ENCODE assay signal across 8 cellular contexts in genomic region chr4:139557506-139558110, GRCh38. TPM values are rescaled to one million over a fixed set of nuclear protein-coding genes. Genes with fewer than 3 reads are reported as not detected.
DNase-seq lines count a peak whose midpoint lies in the region; ATAC-seq and TF ChIP-seq lines count a peak whose summit lies in the region.

No MANE protein-coding gene starts in this region.

- H3K27ac ChIP-seq in lower lobe of right lung, result peak overlapping the region; percentile 99
- peak overlapping the region; percentile 97 to 99 (median 98) for H3K27ac ChIP-seq in upper lobe of left lung

- TF ChIP-seq POLR2A in upper lobe of left lung (IDR thresholded peaks at IDR 0.05), result no peak

- H3K9me3 Mint-ChIP-seq in activated naive CD4-positive, alpha-beta T cell treated with anti-CD3 and anti-CD28 coated beads, Interleukin-2, amount 50 U/mL, for 72 hours, result no peaks in the 10 kb centered on the region

- no peak for ATAC-seq in activated naive CD4-positive, alpha-beta T cell treated with anti-CD3 and anti-CD28 coated beads, Interleukin-2, amount 50 U/mL, for 72 hours
- ATAC-seq in lower lobe of right lung (no peak), upper lobe of left lung (ENCODE audit: low FRiP score in 2 of 2) (no peak), HG03196 (IDR thresholded peaks at IDR 0.05; ENCODE audit: unreplicated experiment) (no peak)

- H3K36me3 Mint-ChIP-seq in activated naive CD4-positive, alpha-beta T cell treated with anti-CD3 and anti-CD28 coated beads, Interleukin-2, amount 50 U/mL, for 72 hours, result peaks cover 5 to 19% of the 10 kb centered on the region in 2 donors

- no peaks in the 10 kb centered on the region for H3K36me3 ChIP-seq in lower lobe of right lung
- H3K36me3 ChIP-seq in upper lobe of left lung, result no peaks in the 10 kb centered on the region

- H3K27me3 ChIP-seq in lower lobe of right lung (ENCODE audit: low read depth) (no peaks in the 10 kb centered on the region), upper lobe of left lung (no peaks in the 10 kb centered on the region)

- 23 to 40% methylated on average over 3 of the region's 3 CpGs for WGBS in upper lobe of left lung, 2 donors

- TF ChIP-seq CTCF in astrocyte of the cerebellum (IDR thresholded peaks at IDR 0.05; ENCODE audit: low read depth, low read length, missing control alignments) (no peak), lower lobe of right lung (IDR thresholded peaks at IDR 0.05) (no peak), upper lobe of left lung (IDR thresholded peaks at IDR 0.05) (no peak)

- intact Hi-C loops in lower lobe of right lung (cut with DNase I), result no loop called here

- H3K27ac Mint-ChIP-seq in activated naive CD4-positive, alpha-beta T cell treated with anti-CD3 and anti-CD28 coated beads, Interleukin-2, amount 50 U/mL, for 72 hours, result peak overlapping the region in 1 of 2 donors; percentile 96

- peaks cover 63% of the 10 kb centered on the region for H3K4me1 ChIP-seq in lower lobe of right lung
- H3K4me1 ChIP-seq in upper lobe of left lung, result peaks cover 30 to 49% (median 40%) of the 10 kb centered on the region in 4 donors

- no peaks in the 10 kb centered on the region for H3K9me3 ChIP-seq in lower lobe of right lung
- no peaks in the 10 kb centered on the region for H3K9me3 ChIP-seq in upper lobe of left lung

- H3K4me3 ChIP-seq in astrocyte of the cerebellum (ENCODE audit: low read depth, low read length) (peak overlapping the region; percentile 69), lower lobe of right lung (peak overlapping the region; percentile 79), upper lobe of left lung (peak overlapping the region; percentile 78 to 96 (median 89))

- DNase-seq in activated naive CD4-positive, alpha-beta T cell treated with anti-CD3 and anti-CD28 coated beads, Interleukin-2, amount 50 U/mL, for 16 hours, result peak; percentile 15
- no peak for DNase-seq in activated naive CD4-positive, alpha-beta T cell treated with anti-CD3 and anti-CD28 coated beads, Interleukin-2, amount 50 U/mL, for 72 hours (ENCODE audit: low spot score in 2 of 2)
- DNase-seq in astrocyte of the cerebellum (ENCODE audit: low read depth) (no peak), lower lobe of right lung (peak; percentile 51), upper lobe of left lung (peak in 1 of 2 donors; percentile 62), COR-L47 (lab: John Stamatoyannopoulos, UW) (no peak), NCI-H748 (lab: John Stamatoyannopoulos, UW; ENCODE audit: unreplicated experiment) (no peak)

- no peak for TF ChIP-seq EP300 in upper lobe of left lung (IDR thresholded peaks at IDR 0.05)

- in situ Hi-C loops in astrocyte of the cerebellum (cut with HindIII; ENCODE audit: low sequenced_read_pairs), result no loop called here

RNA-seq across cellular contexts. Expression of gene SETD7, which starts 1.6 kb away (rescaled TPM):
- total RNA-seq in activated naive CD4-positive, alpha-beta T cell treated with anti-CD3 and anti-CD28 coated beads, Interleukin-2, amount 50 U/mL, for 72 hours, result 10 to 100 TPM in 1 of 2 donors, 1 to 10 TPM in 1; 8.8 to 15.6 TPM
- total RNA-seq in lower lobe of right lung, result 39.4 TPM
- 10 to 100 TPM; 17.8 to 45.6 (median 34.0) TPM for total RNA-seq in upper lobe of left lung

Comparison
In these comparisons a context has a peak if more than half of its experiments do, and no peak if none do; other contexts are left out.
1. DNase-seq: peak in activated naive CD4-positive, alpha-beta T cell treated with anti-CD3 and anti-CD28 coated beads, Interleukin-2, amount 50 U/mL, for 16 hours (single experiment) and lower lobe of right lung (single experiment); none in activated naive CD4-positive, alpha-beta T cell treated with anti-CD3 and anti-CD28 coated beads, Interleukin-2, amount 50 U/mL, for 72 hours (0 of 2), astrocyte of the cerebellum (single experiment), COR-L47 (single experiment) and NCI-H748 (single experiment).
2. Peak in every context shown above with its lines, with median percentiles within 50 percentile points of each other: H3K4me3 ChIP-seq.